25 cellular contexts compared by ENCODE assay signal in the genomic region with DNA sequence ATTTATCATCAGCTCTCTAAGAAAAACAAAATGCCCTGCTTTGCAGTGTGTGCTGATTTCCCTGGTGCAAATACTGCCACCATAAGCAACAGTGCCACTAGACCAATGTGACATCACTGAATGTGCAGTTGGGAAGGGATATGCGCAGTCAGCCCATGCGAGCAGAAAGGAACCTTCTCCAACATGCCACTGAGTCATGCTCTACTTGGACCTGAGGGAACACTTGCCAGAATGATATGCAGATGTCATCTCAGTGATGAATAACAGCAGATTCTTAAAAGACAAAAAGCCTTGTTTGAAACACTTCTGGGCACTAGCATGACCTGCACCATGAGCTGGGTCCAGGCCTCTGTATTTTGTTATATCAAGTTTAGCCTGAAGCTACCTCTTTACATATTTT.
"Had no signal": no experiment of that assay in that cellular context is flagged by ENCODE, and none has a peak within 500 bp of the region (broad histone marks: within the 10 kb centered on the region; RNA-seq: fewer than 3 reads in every experiment).

No MANE protein-coding gene starts in this region.

- H3K27ac ChIP-seq: esophagus muscularis mucosa, heart left ventricle, thyroid gland had no signal

- H3K4me2 ChIP-seq: smooth muscle cell had no signal

- H3K27me3 Mint-ChIP-seq: activated naive CD8-positive, alpha-beta T cell treated with anti-CD3 and anti-CD28 coated beads, Interleukin-2, amount 50 U/mL, for 24 hours had no signal

- H3K4me1 ChIP-seq: esophagus muscularis mucosa, thyroid gland had no signal

- H3K27ac Mint-ChIP-seq: WTC11 had no signal

- H3K4me3 Mint-ChIP-seq: activated naive CD8-positive, alpha-beta T cell treated with anti-CD3 and anti-CD28 coated beads, Interleukin-2, amount 50 U/mL, for 24 hours; activated T-cell treated with anti-CD3 and anti-CD28 coated beads, Interleukin-2, amount 50 U/mL, for 4 hours; brain; neural crest cell; WTC11 had no signal

- DNase-seq: activated CD4-positive, alpha-beta T cell treated with anti-CD3 and anti-CD28 coated beads, Interleukin-2, amount 50 U/mL, for 48 hours; activated CD8-positive, alpha-beta memory T cell treated with anti-CD3 and anti-CD28 coated beads, Interleukin-2, amount 50 U/mL, for 48 hours; activated naive CD4-positive, alpha-beta T cell treated with Interleukin-2 at 50 U/mL for 16 hours; activated naive CD8-positive, alpha-beta T cell treated with anti-CD3 and anti-CD28 coated beads, Interleukin-2, amount 50 U/mL, for 24 hours; activated T-cell treated with anti-CD3 and anti-CD28 coated beads, Interleukin-2, amount 50 U/mL, for 4 hours; anterior cingulate cortex; central memory CD4-positive, alpha-beta T cell; effector memory CD4-positive, alpha-beta T cell; heart left ventricle; islet precursor cell; left cardiac atrium; mesenchymal stem cell; mucosa of descending colon; stimulated activated CD4-positive, alpha-beta T cell treated with anti-CD3 and anti-CD28 coated beads, Interleukin-15, amount 100 ng/mL, for 24 hours; stimulated activated CD8-positive, alpha-beta memory T cell treated with anti-CD3 and anti-CD28 coated beads, Interleukin-4, amount 100 ng/mL, for 48 hours; stimulated activated naive CD4-positive, alpha-beta T cell treated with Interleukin-2 at 50 U/mL for 16 hours; substantia nigra; T-helper 9 cell; thyroid gland had no signal

- H3K27me3 ChIP-seq: esophagus muscularis mucosa, thyroid gland had no signal

- H3K9me3 Mint-ChIP-seq: activated naive CD8-positive, alpha-beta T cell treated with anti-CD3 and anti-CD28 coated beads, Interleukin-2, amount 50 U/mL, for 24 hours; activated T-cell treated with anti-CD3 and anti-CD28 coated beads, Interleukin-2, amount 50 U/mL, for 4 hours; brain; WTC11 had no signal

- H3K4me1 Mint-ChIP-seq: brain, neural crest cell had no signal

- H3K9me3 ChIP-seq: esophagus muscularis mucosa, heart left ventricle, mucosa of descending colon, thyroid gland had no signal

- H3K36me3 Mint-ChIP-seq: brain, WTC11 had no signal

- ATAC-seq: activated naive CD8-positive, alpha-beta T cell treated with anti-CD3 and anti-CD28 coated beads, Interleukin-2, amount 50 U/mL, for 24 hours; activated T-cell treated with anti-CD3 and anti-CD28 coated beads, Interleukin-2, amount 50 U/mL, for 4 hours; heart left ventricle; left cardiac atrium; mucosa of descending colon; sciatic nerve; WTC11 had no signal

- H3K4me3 ChIP-seq: esophagus muscularis mucosa, heart left ventricle, mucosa of descending colon, smooth muscle cell, thyroid gland had no signal

- H3K36me3 ChIP-seq: esophagus muscularis mucosa, heart left ventricle, thyroid gland had no signal
